10 cellular contexts compared by ENCODE assay signal in genomic region chr2:233418052-233418760, GRCh38.
DNase-seq lines count a peak whose midpoint lies in the region; ATAC-seq and TF ChIP-seq lines count a peak whose summit lies in the region.
"Had no signal": no experiment of that assay in that cellular context is flagged by ENCODE, and none has a peak within 500 bp of the region (broad histone marks: within the 10 kb centered on the region; RNA-seq: fewer than 3 reads in every experiment).

No MANE protein-coding gene starts in this region.

- no peak for DNase-seq in activated naive CD4-positive, alpha-beta T cell treated with anti-CD3 and anti-CD28 coated beads, Interleukin-2, amount 10 ng/mL, durations not matched to agents 7 days and 5 days
- DNase-seq in activated naive CD4-positive, alpha-beta T cell treated with anti-CD3 and anti-CD28 coated beads, Interleukin-2, amount 50 U/mL, for 72 hours (ENCODE audit: low spot score in 2 of 2): no peak
- no peak for DNase-seq in activated CD4-positive, alpha-beta memory T cell treated with anti-CD3 and anti-CD28 coated beads, Interleukin-2, amount 10 ng/mL, durations not matched to agents 7 days and 5 days
- DNase-seq in lower lobe of right lung (no peak), thoracic aorta (ENCODE audit: low spot score) (no peak), SK-N-DZ (ENCODE audit: low spot score) (no peak)
- no peak for DNase-seq in stimulated activated CD4-positive, alpha-beta T cell treated with anti-CD3 and anti-CD28 coated beads, Interleukin-2, amount 100 ng/mL, for 48 hours
- DNase-seq: pancreas had no signal

- no peaks in the 10 kb centered on the region for H3K9me3 ChIP-seq in lower lobe of right lung
- H3K9me3 ChIP-seq in thoracic aorta: no peaks in the 10 kb centered on the region
- H3K9me3 ChIP-seq: pancreas, Peyer's patch had no signal

- no peaks in the 10 kb centered on the region for H3K27me3 Mint-ChIP-seq in activated naive CD4-positive, alpha-beta T cell treated with anti-CD3 and anti-CD28 coated beads, Interleukin-2, amount 10 ng/mL, durations not matched to agents 7 days and 5 days
- no peaks in the 10 kb centered on the region for H3K27me3 Mint-ChIP-seq in activated CD4-positive, alpha-beta memory T cell treated with anti-CD3 and anti-CD28 coated beads, Interleukin-2, amount 10 ng/mL, durations not matched to agents 7 days and 5 days

- CTCF ChIA-PET in activated naive CD4-positive, alpha-beta T cell treated with anti-CD3 and anti-CD28 coated beads, Interleukin-2, amount 10 ng/mL, durations not matched to agents 7 days and 5 days (lab: Charles Lee): interaction anchor here (0.6 to 3.3 kb wide), 6 partner anchors 10 to 26 kb away, joined by 3 to 23 read pairs (median 4); no protein-coding TSS in a partner anchor
- CTCF ChIA-PET in activated CD4-positive, alpha-beta memory T cell treated with anti-CD3 and anti-CD28 coated beads, Interleukin-2, amount 10 ng/mL, durations not matched to agents 7 days and 5 days (lab: Charles Lee): interaction anchor here (1.0 to 3.0 kb wide), 8 partner anchors 8 to 64 kb away, joined by 3 to 31 read pairs (median 6); no protein-coding TSS in a partner anchor

- POLR2A ChIA-PET in activated CD4-positive, alpha-beta memory T cell treated with anti-CD3 and anti-CD28 coated beads, Interleukin-2, amount 10 ng/mL, durations not matched to agents 7 days and 5 days (lab: Charles Lee): interaction anchor here (1.0 to 5.9 kb wide), 10 partner anchors 8 to 358 kb away, joined by 3 to 42 read pairs (median 5); no protein-coding TSS in a partner anchor

- H3K4me3 Mint-ChIP-seq in activated naive CD4-positive, alpha-beta T cell treated with anti-CD3 and anti-CD28 coated beads, Interleukin-2, amount 10 ng/mL, durations not matched to agents 7 days and 5 days: peak overlapping the region; percentile 83
- H3K4me3 Mint-ChIP-seq in activated CD4-positive, alpha-beta memory T cell treated with anti-CD3 and anti-CD28 coated beads, Interleukin-2, amount 10 ng/mL, durations not matched to agents 7 days and 5 days: peak overlapping the region; percentile 76

- peaks cover 72% of the 10 kb centered on the region for H3K4me1 ChIP-seq in lower lobe of right lung
- peaks cover 27 to 73% of the 10 kb centered on the region in 2 donors for H3K4me1 ChIP-seq in thoracic aorta (ENCODE audit: control insufficient read depth in 1 of 2, low read depth in 2 of 2)

- H3K4me1 Mint-ChIP-seq in activated naive CD4-positive, alpha-beta T cell treated with anti-CD3 and anti-CD28 coated beads, Interleukin-2, amount 10 ng/mL, durations not matched to agents 7 days and 5 days: peaks cover 98% of the 10 kb centered on the region
- peaks cover 97% of the 10 kb centered on the region for H3K4me1 Mint-ChIP-seq in activated CD4-positive, alpha-beta memory T cell treated with anti-CD3 and anti-CD28 coated beads, Interleukin-2, amount 10 ng/mL, durations not matched to agents 7 days and 5 days

- no peak for TF ChIP-seq CTCF in lower lobe of right lung (IDR thresholded peaks at IDR 0.05)
- TF ChIP-seq CTCF in thoracic aorta (IDR thresholded peaks at IDR 0.05): no peak

- peaks cover 6% of the 10 kb centered on the region for H3K36me3 ChIP-seq in lower lobe of right lung
- no peaks in the 10 kb centered on the region for H3K36me3 ChIP-seq in thoracic aorta
- H3K36me3 ChIP-seq: pancreas, Peyer's patch had no signal

- no peak for ATAC-seq in activated naive CD4-positive, alpha-beta T cell treated with anti-CD3 and anti-CD28 coated beads, Interleukin-2, amount 50 U/mL, for 72 hours
- ATAC-seq in lower lobe of right lung (no peak), thoracic aorta (ENCODE audit: insufficient number of reproducible peaks, low FRiP score, low read depth) (no peak), HG03097 (IDR thresholded peaks at IDR 0.05; ENCODE audit: low FRiP score, unreplicated experiment) (no peak)
- ATAC-seq: pancreas had no signal

- H3K4me3 ChIP-seq in lower lobe of right lung (no peak overlapping the region), thoracic aorta (peak overlapping the region; percentile 65)
- H3K4me3 ChIP-seq: pancreas had no signal

- H3K27me3 ChIP-seq in lower lobe of right lung (ENCODE audit: low read depth) (no peaks in the 10 kb centered on the region), thoracic aorta (replicated peaks; ENCODE audit: insufficient read depth) (no peaks in the 10 kb centered on the region)
- H3K27me3 ChIP-seq: pancreas, Peyer's patch had no signal

- peaks cover 63% of the 10 kb centered on the region for H3K36me3 Mint-ChIP-seq in activated naive CD4-positive, alpha-beta T cell treated with anti-CD3 and anti-CD28 coated beads, Interleukin-2, amount 10 ng/mL, durations not matched to agents 7 days and 5 days
- H3K36me3 Mint-ChIP-seq in activated naive CD4-positive, alpha-beta T cell treated with anti-CD3 and anti-CD28 coated beads, Interleukin-2, amount 50 U/mL, for 72 hours: peaks cover 9 to 27% of the 10 kb centered on the region in 2 donors
- peaks cover 54% of the 10 kb centered on the region for H3K36me3 Mint-ChIP-seq in activated CD4-positive, alpha-beta memory T cell treated with anti-CD3 and anti-CD28 coated beads, Interleukin-2, amount 10 ng/mL, durations not matched to agents 7 days and 5 days (ENCODE audit: low read depth)

- peak overlapping the region; percentile 98 for H3K27ac Mint-ChIP-seq in activated naive CD4-positive, alpha-beta T cell treated with anti-CD3 and anti-CD28 coated beads, Interleukin-2, amount 10 ng/mL, durations not matched to agents 7 days and 5 days
- H3K27ac Mint-ChIP-seq in activated naive CD4-positive, alpha-beta T cell treated with anti-CD3 and anti-CD28 coated beads, Interleukin-2, amount 50 U/mL, for 72 hours: peak overlapping the region in 1 of 2 donors; percentile 91
- peak overlapping the region; percentile 99 for H3K27ac Mint-ChIP-seq in activated CD4-positive, alpha-beta memory T cell treated with anti-CD3 and anti-CD28 coated beads, Interleukin-2, amount 10 ng/mL, durations not matched to agents 7 days and 5 days

- H3K9me3 Mint-ChIP-seq in activated naive CD4-positive, alpha-beta T cell treated with anti-CD3 and anti-CD28 coated beads, Interleukin-2, amount 10 ng/mL, durations not matched to agents 7 days and 5 days: no peaks in the 10 kb centered on the region
- peaks cover 0 to 4% of the 10 kb centered on the region in 2 donors for H3K9me3 Mint-ChIP-seq in activated naive CD4-positive, alpha-beta T cell treated with anti-CD3 and anti-CD28 coated beads, Interleukin-2, amount 50 U/mL, for 72 hours
- no peaks in the 10 kb centered on the region for H3K9me3 Mint-ChIP-seq in activated CD4-positive, alpha-beta memory T cell treated with anti-CD3 and anti-CD28 coated beads, Interleukin-2, amount 10 ng/mL, durations not matched to agents 7 days and 5 days

- intact Hi-C loops in lower lobe of right lung (cut with DNase I): no loop called here

- H3K27ac ChIP-seq in lower lobe of right lung (peak overlapping the region; percentile 79), thoracic aorta (peak overlapping the region; percentile 72 to 82)
- H3K27ac ChIP-seq: pancreas had no signal
